ENCODE assay signal across 1 cellular context in the genomic region with DNA sequence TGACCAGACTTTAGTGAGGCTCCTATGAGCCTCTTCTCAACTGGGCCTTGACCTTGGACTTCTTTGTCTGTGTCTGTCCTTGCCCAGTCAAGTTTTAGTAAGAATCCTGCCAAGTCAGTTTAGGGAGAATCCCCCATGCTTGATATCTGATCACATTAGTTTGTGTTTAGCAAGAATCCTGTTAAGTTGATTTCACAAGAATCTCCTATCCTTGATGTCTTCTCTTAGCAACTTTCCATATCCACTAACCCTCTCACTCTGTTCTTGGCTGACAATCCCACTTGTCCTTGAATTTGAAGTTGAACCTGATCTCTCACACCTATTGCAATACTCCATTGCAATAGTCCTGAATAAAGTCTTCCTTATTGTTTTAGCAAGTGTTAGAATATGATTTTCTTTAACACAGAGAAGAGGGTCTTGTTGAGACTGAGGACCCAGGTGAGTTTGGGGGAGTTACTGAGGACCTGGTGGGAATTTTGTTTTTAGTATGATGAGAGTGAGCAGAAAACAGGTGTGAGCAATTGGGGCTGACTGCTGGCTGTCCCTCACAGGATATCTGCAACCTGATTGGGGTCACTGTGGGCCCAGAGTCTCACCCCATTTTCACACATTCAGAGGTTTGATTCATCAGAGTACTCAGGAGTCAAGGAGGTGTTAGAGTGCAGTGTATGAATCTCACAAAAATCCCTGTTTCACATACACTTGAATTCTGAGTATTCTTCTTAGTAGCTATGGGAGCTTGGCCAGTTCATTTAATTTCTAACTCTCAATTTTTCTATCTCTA.
TF ChIP-seq lines count a peak whose summit lies in the region.

No MANE protein-coding gene starts in this region.

TF ChIP-seq in GM12878, 131 proteins besides CTCF, POLR2A, EP300 and RAD21:
- TF ChIP-seq POU2F2 (IDR thresholded peaks at IDR 0.05; ENCODE audit: borderline replicate concordance, low read depth, low read length), result no peak
- 0 out of 2 replicates have a peak, but pooled peaks have one; percentile 29 for TF ChIP-seq NR2F1 (conservative IDR thresholded peaks at IDR 0.05)
- TF ChIP-seq, protein P1, sequence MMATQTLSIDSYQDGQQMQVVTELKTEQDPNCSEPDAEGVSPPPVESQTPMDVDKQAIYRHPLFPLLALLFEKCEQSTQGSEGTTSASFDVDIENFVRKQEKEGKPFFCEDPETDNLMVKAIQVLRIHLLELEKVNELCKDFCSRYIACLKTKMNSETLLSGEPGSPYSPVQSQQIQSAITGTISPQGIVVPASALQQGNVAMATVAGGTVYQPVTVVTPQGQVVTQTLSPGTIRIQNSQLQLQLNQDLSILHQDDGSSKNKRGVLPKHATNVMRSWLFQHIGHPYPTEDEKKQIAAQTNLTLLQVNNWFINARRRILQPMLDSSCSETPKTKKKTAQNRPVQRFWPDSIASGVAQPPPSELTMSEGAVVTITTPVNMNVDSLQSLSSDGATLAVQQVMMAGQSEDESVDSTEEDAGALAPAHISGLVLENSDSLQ (IDR thresholded peaks at IDR 0.05), result peak; percentile 77
